Comparison of ENCODE assay signal across 1 cellular context in the genomic region with DNA sequence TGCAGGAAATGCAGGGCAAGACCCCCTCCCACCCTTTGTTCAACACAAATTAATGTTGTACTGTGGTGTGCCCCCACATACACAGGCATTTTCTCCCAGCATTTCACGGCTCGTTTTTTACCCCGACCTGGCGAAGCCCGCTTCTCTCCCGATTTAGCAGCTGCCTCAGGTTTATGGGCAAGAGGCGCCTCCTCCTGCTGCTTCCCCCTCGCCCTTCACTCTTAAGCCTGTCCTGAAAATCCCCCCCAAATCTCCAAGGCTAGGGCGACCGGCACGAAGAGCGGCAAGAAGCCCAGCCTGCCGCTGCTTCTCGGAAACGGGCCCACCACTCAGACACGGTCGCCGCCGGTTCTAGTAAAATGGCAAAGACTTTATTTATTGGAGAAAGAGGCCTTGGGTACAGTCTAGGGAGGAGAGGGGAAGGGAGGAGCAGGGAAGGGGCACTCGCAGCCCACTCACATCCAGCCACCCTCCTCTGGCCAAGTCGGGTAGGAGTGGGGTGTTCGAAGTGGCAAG.
TF ChIP-seq lines count a peak whose summit lies in the region.

No MANE protein-coding gene starts in this region.

TF ChIP-seq in H1, 55 proteins besides CTCF, POLR2A, EP300 and RAD21:
- TF ChIP-seq EZH2 (IDR thresholded peaks at IDR 0.05; ENCODE audit: low read depth, low read length, severe bottlenecking) (peak; percentile 80), POLR2AphosphoS5 (IDR thresholded peaks at IDR 0.05; ENCODE audit: low read depth, low read length) (no peak), CEBPB (IDR thresholded peaks at IDR 0.05; ENCODE audit: low read depth, low read length) (no peak), BRCA1 (IDR thresholded peaks at IDR 0.05; ENCODE audit: low read depth, low read length) (no peak), SUZ12 (IDR thresholded peaks at IDR 0.05; ENCODE audit: low read length) (peak; percentile 65), POU5F1 (IDR thresholded peaks at IDR 0.05; ENCODE audit: low read depth, low read length) (no peak), CTBP2 (IDR thresholded peaks at IDR 0.05; ENCODE audit: borderline replicate concordance, insufficient read depth, insufficient read length, low read length) (peak; percentile 24), RXRA (IDR thresholded peaks at IDR 0.05; ENCODE audit: insufficient read depth, low read depth, low read length) (no peak), NANOG (IDR thresholded peaks at IDR 0.05; ENCODE audit: insufficient read depth, low read depth, low read length, poor library complexity, severe bottlenecking) (no peak), CBX8 (IDR thresholded peaks at IDR 0.05; ENCODE audit: borderline replicate concordance, low read depth, low read length) (peak; percentile 91; the same call in 1 of the 2 replicates), RNF2 (IDR thresholded peaks at IDR 0.05; ENCODE audit: borderline replicate concordance, low read depth, low read length, missing control alignments, poor library complexity, severe bottlenecking) (peak; percentile 99), JUND (IDR thresholded peaks at IDR 0.05; ENCODE audit: low read length) (no peak)
- TF ChIP-seq, protein P1, sequence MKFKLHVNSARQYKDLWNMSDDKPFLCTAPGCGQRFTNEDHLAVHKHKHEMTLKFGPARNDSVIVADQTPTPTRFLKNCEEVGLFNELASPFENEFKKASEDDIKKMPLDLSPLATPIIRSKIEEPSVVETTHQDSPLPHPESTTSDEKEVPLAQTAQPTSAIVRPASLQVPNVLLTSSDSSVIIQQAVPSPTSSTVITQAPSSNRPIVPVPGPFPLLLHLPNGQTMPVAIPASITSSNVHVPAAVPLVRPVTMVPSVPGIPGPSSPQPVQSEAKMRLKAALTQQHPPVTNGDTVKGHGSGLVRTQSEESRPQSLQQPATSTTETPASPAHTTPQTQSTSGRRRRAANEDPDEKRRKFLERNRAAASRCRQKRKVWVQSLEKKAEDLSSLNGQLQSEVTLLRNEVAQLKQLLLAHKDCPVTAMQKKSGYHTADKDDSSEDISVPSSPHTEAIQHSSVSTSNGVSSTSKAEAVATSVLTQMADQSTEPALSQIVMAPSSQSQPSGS (IDR thresholded peaks at IDR 0.05; ENCODE audit: low read length): no peak
- TF ChIP-seq, protein P2, sequence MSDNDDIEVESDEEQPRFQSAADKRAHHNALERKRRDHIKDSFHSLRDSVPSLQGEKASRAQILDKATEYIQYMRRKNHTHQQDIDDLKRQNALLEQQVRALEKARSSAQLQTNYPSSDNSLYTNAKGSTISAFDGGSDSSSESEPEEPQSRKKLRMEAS (IDR thresholded peaks at IDR 0.05): no peak
